Comparison of ENCODE assay signal across 17 cellular contexts in genomic region chr18:1302861-1303260, GRCh38.
"Had no signal": no experiment of that assay in that cellular context is flagged by ENCODE, and none has a peak within 500 bp of the region (broad histone marks: within the 10 kb centered on the region; RNA-seq: fewer than 3 reads in every experiment).

No MANE protein-coding gene starts in this region.

- H3K36me3 Mint-ChIP-seq: activated naive CD4-positive, alpha-beta T cell treated with anti-CD3 and anti-CD28 coated beads, Interleukin-2, amount 50 U/mL, for 72 hours; brain; stimulated activated memory B cell treated with anti-CD40 and anti-IgM and Interleukin-4, amounts not matched to agents 10 μg/mL and 1 μg/mL and 100 μg/mL, for 72 hours had no signal

- DNase-seq: activated gamma-delta T cell treated with Interleukin-2 at 50 U/mL for 16 hours; activated T-cell treated with anti-CD3 and anti-CD28 coated beads, Interleukin-2, amount 50 U/mL, for 1 hour; aorta; head of caudate nucleus; hypothalamus; left ventricle myocardium superior; occipital lobe; small intestine; stimulated activated CD4-positive, alpha-beta T cell treated with anti-CD3 and anti-CD28 coated beads, Interleukin-15, amount 100 ng/mL, for 24 hours; transverse colon had no signal

- H3K4me1 Mint-ChIP-seq: brain; stimulated activated memory B cell treated with anti-CD40 and anti-IgM and Interleukin-4, amounts not matched to agents 10 μg/mL and 1 μg/mL and 100 μg/mL, for 72 hours had no signal

- ATAC-seq: activated naive CD4-positive, alpha-beta T cell treated with anti-CD3 and anti-CD28 coated beads, Interleukin-2, amount 50 U/mL, for 72 hours; gastroesophageal sphincter; left ventricle myocardium superior; natural killer cell treated with Interleukin-12 subunit alpha and Interleukin-12 subunit beta and Interleukin-15 and Interleukin-18, amount 100 ng/mL, for 72 hours; sciatic nerve; stimulated activated memory B cell treated with anti-CD40 and anti-IgM and Interleukin-4, amounts not matched to agents 10 μg/mL and 1 μg/mL and 100 μg/mL, for 72 hours; WTC11 had no signal

- H3K27me3 Mint-ChIP-seq: brain; natural killer cell treated with Interleukin-12 subunit alpha and Interleukin-12 subunit beta and Interleukin-15 and Interleukin-18, amount 100 ng/mL, for 72 hours; stimulated activated memory B cell treated with anti-CD40 and anti-IgM and Interleukin-4, amounts not matched to agents 10 μg/mL and 1 μg/mL and 100 μg/mL, for 72 hours had no signal

- H3K4me3 Mint-ChIP-seq: brain; natural killer cell treated with Interleukin-12 subunit alpha and Interleukin-12 subunit beta and Interleukin-15 and Interleukin-18, amount 100 ng/mL, for 72 hours; stimulated activated memory B cell treated with anti-CD40 and anti-IgM and Interleukin-4, amounts not matched to agents 10 μg/mL and 1 μg/mL and 100 μg/mL, for 72 hours; WTC11 had no signal

- H3K27ac Mint-ChIP-seq: activated naive CD4-positive, alpha-beta T cell treated with anti-CD3 and anti-CD28 coated beads, Interleukin-2, amount 50 U/mL, for 72 hours; brain; natural killer cell treated with Interleukin-12 subunit alpha and Interleukin-12 subunit beta and Interleukin-15 and Interleukin-18, amount 100 ng/mL, for 72 hours; stimulated activated memory B cell treated with anti-CD40 and anti-IgM and Interleukin-4, amounts not matched to agents 10 μg/mL and 1 μg/mL and 100 μg/mL, for 72 hours; WTC11 had no signal
